ENCODE assay signal across 9 cellular contexts in genomic region chr22:46027219-46028068, GRCh38. TPM values are rescaled to one million over a fixed set of nuclear protein-coding genes. Genes with fewer than 3 reads are reported as not detected.
DNase-seq lines count a peak whose midpoint lies in the region; ATAC-seq and TF ChIP-seq lines count a peak whose summit lies in the region.
"Had no signal": no experiment of that assay in that cellular context is flagged by ENCODE, and none has a peak within 500 bp of the region (broad histone marks: within the 10 kb centered on the region; RNA-seq: fewer than 3 reads in every experiment).

No MANE protein-coding gene starts in this region.

- intact Hi-C loops in prostate gland (cut with DNase I), result loop anchor here (2.0 kb wide), 1 partner anchor 13 kb away; no protein-coding TSS in a partner anchor

- H3K9me3 ChIP-seq in iPS DF 6.9 (ENCODE audit: control insufficient read depth, insufficient read depth, low read length) (no peaks in the 10 kb centered on the region), prostate gland (no peaks in the 10 kb centered on the region)

- ATAC-seq in GM21515 (IDR thresholded peaks at IDR 0.05; ENCODE audit: unreplicated experiment), result no peak

- H3K4me1 ChIP-seq in iPS DF 6.9 (ENCODE audit: control insufficient read depth, insufficient read depth, low read length), result no peaks in the 10 kb centered on the region; the same call in none of the 2 replicates
- H3K4me1 ChIP-seq in prostate gland (replicated peaks), result no peaks in the 10 kb centered on the region

- no peak overlapping the region for H3K27ac ChIP-seq in iPS DF 6.9 (ENCODE audit: low read length)
- H3K27ac ChIP-seq in prostate gland, result peak overlapping the region; percentile 10 to 35

- peaks cover 16% of the 10 kb centered on the region; the same call in 1 of the 2 replicates for H3K27me3 ChIP-seq in iPS DF 6.9 (ENCODE audit: control insufficient read depth, insufficient read depth, low read length)
- no peaks in the 10 kb centered on the region for H3K27me3 ChIP-seq in prostate gland (replicated peaks; ENCODE audit: insufficient read depth)

- H3K36me3 ChIP-seq in iPS DF 6.9 (ENCODE audit: control insufficient read depth, insufficient read depth, low read length), result no peaks in the 10 kb centered on the region
- H3K36me3 ChIP-seq in prostate gland, result no peaks in the 10 kb centered on the region

- peak; percentile 32 for DNase-seq in EH (ENCODE audit: low read depth)
- peak in 47 of 58 donors; percentile 45 to 89 (median 74) for DNase-seq in anterior cingulate cortex (lab: John Stamatoyannopoulos, UW)
- DNase-seq in iPS DF 6.9 (ENCODE audit: low read depth, low spot score), result no peak
- DNase-seq in prostate gland (ENCODE audit: low spot score), result no peak
- DNase-seq in AML-193 (lab: John Stamatoyannopoulos, UW), result no peak
- no peak for DNase-seq in GM13976 (ENCODE audit: low spot score)
- DNase-seq in NAMALWA (ENCODE audit: low spot score), result no peak
- DNase-seq: T-cell had no signal

- H3K4me3 ChIP-seq in iPS DF 6.9 (ENCODE audit: low read length), result peak overlapping the region; percentile 57; the same call in 1 of the 2 replicates
- peak overlapping the region; percentile 38 to 40 for H3K4me3 ChIP-seq in prostate gland

- in situ Hi-C loops in GM13976 (cut with MboI; ENCODE audit: low sequenced_read_pairs, unreplicated experiment), result no loop called here

- TF ChIP-seq POLR2A in prostate gland (IDR thresholded peaks at IDR 0.05), result no peak

- WGBS in iPS DF 6.9 (ENCODE audit: insufficient coverage, insufficient read length), result no CpG with 5 or more reads among the region's 89 CpGs
- 6% methylated on average over 60 of the region's 89 CpGs for WGBS in prostate gland

- TF ChIP-seq CTCF in prostate gland (IDR thresholded peaks at IDR 0.05), result peak in 2 of 4 experiments; percentile 20 to 44
- no peak for TF ChIP-seq CTCF in GM13976 (IDR thresholded peaks at IDR 0.05; ENCODE audit: borderline replicate concordance, control extremely low read depth, extremely low read depth, insufficient read depth, missing control alignments)

RNA-seq across cellular contexts. Expression of gene WNT7B, which starts 50.5 kb away (rescaled TPM):
- total RNA-seq in prostate gland, result 1 to 10 TPM; 7.5 to 7.7 TPM

Comparison
In these comparisons a context has a peak if more than half of its experiments do, and no peak if none do; other contexts are left out.
1. DNase-seq: peak in EH (single experiment) and anterior cingulate cortex (47 of 58); none in iPS DF 6.9 (single experiment), prostate gland (single experiment), AML-193 (0 of 2), GM13976 (single experiment) and NAMALWA (single experiment).